In genomic region chr12:89351489-89352241, GRCh38 we compare ENCODE assay signal across 8 cellular contexts. TPM values are rescaled to one million over a fixed set of nuclear protein-coding genes. Genes with fewer than 3 reads are reported as not detected.
DNase-seq lines count a peak whose midpoint lies in the region; ATAC-seq and TF ChIP-seq lines count a peak whose summit lies in the region.

No MANE protein-coding gene starts in this region.

- H3K9ac ChIP-seq in BLaER1 (peak overlapping the region; percentile 93), neural cell (ENCODE audit: low read length) (peak overlapping the region; percentile 95)

- peak overlapping the region; percentile 92 for H3K4me3 ChIP-seq in BLaER1
- H3K4me3 ChIP-seq in neural cell (ENCODE audit: low read length), result peak overlapping the region; percentile 89
- peak overlapping the region; percentile 77 to 81 for H3K4me3 ChIP-seq in vagina

- H2AFZ ChIP-seq in neural cell (ENCODE audit: low read depth, low read length), result peak overlapping the region; percentile 28

- peaks cover 10% of the 10 kb centered on the region for H3F3A ChIP-seq in neural cell (ENCODE audit: insufficient read depth, low read length, poor library complexity, severe bottlenecking)

- no peaks in the 10 kb centered on the region for H3K9me2 ChIP-seq in neural cell (ENCODE audit: insufficient read depth, low read length)

- no peak for TF ChIP-seq EP300 in neural cell (conservative IDR thresholded peaks at IDR 0.05; ENCODE audit: poor library complexity, severe bottlenecking)

- TF ChIP-seq RAD21 in neural cell (conservative IDR thresholded peaks at IDR 0.05), result no peak

- H3K36me3 ChIP-seq in BLaER1 (peaks cover 7% of the 10 kb centered on the region; the same call in 1 of the 2 replicates), neural cell (ENCODE audit: insufficient read depth, low read length) (no peaks in the 10 kb centered on the region), vagina (peaks cover 0 to 9% of the 10 kb centered on the region in 2 donors)

- H3K4me2 ChIP-seq in BLaER1, result peak overlapping the region; percentile 95
- H3K4me2 ChIP-seq in neural cell (ENCODE audit: low read length), result peak overlapping the region; percentile 63

- peaks cover 57% of the 10 kb centered on the region for H3K79me2 ChIP-seq in neural cell (replicated peaks; ENCODE audit: insufficient read depth, low read length)

- DNase-seq in NCI-H1092 (lab: John Stamatoyannopoulos, UW) (peak; percentile 51), activated T-cell treated with anti-CD3 and anti-CD28 coated beads for 48 hours (ENCODE audit: low read depth) (peak; percentile 34), vagina (ENCODE audit: extremely low spot score in 2 of 2) (no peak)

- H3K9me3 ChIP-seq in BLaER1 (no peaks in the 10 kb centered on the region), neural cell (ENCODE audit: low read length) (no peaks in the 10 kb centered on the region), vagina (no peaks in the 10 kb centered on the region)

- no peak for TF ChIP-seq CTCF in neural cell (IDR thresholded peaks at IDR 0.05; ENCODE audit: poor library complexity, severe bottlenecking)
- TF ChIP-seq CTCF in vagina (IDR thresholded peaks at IDR 0.05), result no peak

- H3K27ac ChIP-seq in BLaER1 (peak overlapping the region; percentile 93), neural cell (ENCODE audit: low read length) (peak overlapping the region; percentile 95), vagina (peak overlapping the region; percentile 93)

- TF ChIP-seq POLR2A in vagina (IDR thresholded peaks at IDR 0.05), result no peak

- no peaks in the 10 kb centered on the region for H3K27me3 ChIP-seq in BLaER1
- peaks cover 15% of the 10 kb centered on the region for H3K27me3 ChIP-seq in neural cell (ENCODE audit: insufficient read depth, low read depth, low read length)
- H3K27me3 ChIP-seq in vagina, result no peaks in the 10 kb centered on the region

- ATAC-seq in GM21390 (IDR thresholded peaks at IDR 0.05; ENCODE audit: unreplicated experiment) (peak; percentile 26), esophagus mucosa (peak; percentile 0), GM21786 (IDR thresholded peaks at IDR 0.05; ENCODE audit: unreplicated experiment) (no peak)

- H3K4me1 ChIP-seq in BLaER1 (peaks cover 62% of the 10 kb centered on the region), vagina (peaks cover 37% of the 10 kb centered on the region)

- H4K20me1 ChIP-seq in BLaER1 (peaks cover 37% of the 10 kb centered on the region), neural cell (ENCODE audit: insufficient read depth) (no peaks in the 10 kb centered on the region)

- intact Hi-C loops in vagina (cut with DNase I), result loop anchor here (2.0 kb wide), 1 partner anchor 101 kb away; no protein-coding TSS in a partner anchor

TF ChIP-seq in neural cell, 6 proteins besides CTCF, POLR2A, EP300 and RAD21:
- TF ChIP-seq MXI1 (conservative IDR thresholded peaks at IDR 0.05; ENCODE audit: poor library complexity, severe bottlenecking), result peak; percentile 49
- TF ChIP-seq SMC3 (conservative IDR thresholded peaks at IDR 0.05; ENCODE audit: poor library complexity), result peak; percentile 30
- peak; percentile 31 for TF ChIP-seq TAF1 (IDR thresholded peaks at IDR 0.05; ENCODE audit: low read depth)
- TF ChIP-seq EZH2 (IDR thresholded peaks at IDR 0.05; ENCODE audit: borderline replicate concordance, insufficient read depth, low read length, poor library complexity, severe bottlenecking), result no peak
- TF ChIP-seq POLR2AphosphoS5 (IDR thresholded peaks at IDR 0.05), result peak; percentile 42
- peak; percentile 24 for TF ChIP-seq REST (IDR thresholded peaks at IDR 0.05; ENCODE audit: borderline replicate concordance)

RNA-seq across cellular contexts. Expression of gene DUSP6, which starts 0.6 kb away (rescaled TPM):
- total RNA-seq in esophagus mucosa, result 15.0 TPM
- 40.1 and 44.3 TPM in 2 replicates for polyA plus RNA-seq in neural cell
- 50.8 and 62.1 TPM in 2 replicates for polyA minus RNA-seq in neural cell
- total RNA-seq in vagina, result 51.1 TPM

Comparison
In these comparisons a context has a peak if more than half of its experiments do, and no peak if none do; other contexts are left out.
1. DNase-seq: peak in NCI-H1092 (single experiment) and activated T-cell treated with anti-CD3 and anti-CD28 coated beads for 48 hours (single experiment); none in vagina (0 of 2).
2. Peak in every context shown above with its lines, with median percentiles within 50 percentile points of each other: H3K27ac ChIP-seq and H3K4me3 ChIP-seq.